1 cellular context compared by ENCODE assay signal in the genomic region with DNA sequence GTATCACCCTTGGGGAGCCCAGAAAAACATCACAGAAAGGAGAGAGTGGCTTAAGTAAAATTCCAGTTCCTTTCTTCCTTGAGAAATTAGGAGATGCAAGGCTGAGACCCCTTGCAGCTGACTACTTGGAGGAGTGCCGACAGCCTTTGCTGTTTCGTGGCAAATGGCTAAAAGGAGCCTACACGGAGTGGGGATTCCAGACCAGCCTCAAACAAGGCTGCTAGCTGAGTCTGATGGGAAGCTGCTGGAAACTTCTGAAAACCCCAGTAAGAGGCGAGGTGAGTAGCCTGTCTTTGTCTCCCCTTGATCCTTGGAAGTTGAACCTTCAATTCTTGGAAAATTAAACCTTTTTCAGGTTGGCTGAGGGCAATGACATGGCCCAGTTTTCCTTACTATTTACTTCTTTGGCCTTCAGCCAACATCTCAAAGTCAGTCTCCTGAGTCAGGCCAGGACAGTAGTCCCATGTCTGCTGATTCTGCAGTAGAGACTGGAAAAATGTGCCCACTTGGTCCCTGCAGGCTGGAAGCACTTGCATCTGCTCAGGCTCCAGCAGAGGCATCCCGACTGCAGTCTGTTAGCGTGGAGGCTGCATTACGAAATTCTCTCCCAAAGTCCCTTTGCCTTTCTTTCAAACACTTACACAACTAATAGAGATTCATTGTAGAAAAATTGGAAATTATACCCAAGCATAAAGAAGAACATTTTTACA.
TF ChIP-seq lines count a peak whose summit lies in the region.

No MANE protein-coding gene starts in this region.

TF ChIP-seq in GM23338, 12 proteins besides CTCF, POLR2A, EP300 and RAD21:
- TF ChIP-seq ZNF462 (CRISPR knock-in tag; IDR thresholded peaks at IDR 0.05) (no peak), JUNB (IDR thresholded peaks at IDR 0.05; ENCODE audit: unreplicated experiment) (no peak), EZH2 (IDR thresholded peaks at IDR 0.05; ENCODE audit: low read depth, unreplicated experiment) (no peak), ZNF114 (CRISPR knock-in tag; IDR thresholded peaks at IDR 0.05) (no peak), EZH2phosphoT487 (IDR thresholded peaks at IDR 0.05; ENCODE audit: unreplicated experiment) (no peak), CREB1 (CRISPR knock-in tag; IDR thresholded peaks at IDR 0.05; ENCODE audit: low read depth) (no peak), STAT1 (IDR thresholded peaks at IDR 0.05; ENCODE audit: unreplicated experiment) (no peak), NANOG (IDR thresholded peaks at IDR 0.05; ENCODE audit: borderline replicate concordance) (no peak), POLR2AphosphoS5 (IDR thresholded peaks at IDR 0.05; ENCODE audit: low read depth) (no peak), ETS1 (IDR thresholded peaks at IDR 0.05) (no peak), ZNF331 (CRISPR knock-in tag; IDR thresholded peaks at IDR 0.05; ENCODE audit: low read depth) (no peak)
- TF ChIP-seq, protein P1, sequence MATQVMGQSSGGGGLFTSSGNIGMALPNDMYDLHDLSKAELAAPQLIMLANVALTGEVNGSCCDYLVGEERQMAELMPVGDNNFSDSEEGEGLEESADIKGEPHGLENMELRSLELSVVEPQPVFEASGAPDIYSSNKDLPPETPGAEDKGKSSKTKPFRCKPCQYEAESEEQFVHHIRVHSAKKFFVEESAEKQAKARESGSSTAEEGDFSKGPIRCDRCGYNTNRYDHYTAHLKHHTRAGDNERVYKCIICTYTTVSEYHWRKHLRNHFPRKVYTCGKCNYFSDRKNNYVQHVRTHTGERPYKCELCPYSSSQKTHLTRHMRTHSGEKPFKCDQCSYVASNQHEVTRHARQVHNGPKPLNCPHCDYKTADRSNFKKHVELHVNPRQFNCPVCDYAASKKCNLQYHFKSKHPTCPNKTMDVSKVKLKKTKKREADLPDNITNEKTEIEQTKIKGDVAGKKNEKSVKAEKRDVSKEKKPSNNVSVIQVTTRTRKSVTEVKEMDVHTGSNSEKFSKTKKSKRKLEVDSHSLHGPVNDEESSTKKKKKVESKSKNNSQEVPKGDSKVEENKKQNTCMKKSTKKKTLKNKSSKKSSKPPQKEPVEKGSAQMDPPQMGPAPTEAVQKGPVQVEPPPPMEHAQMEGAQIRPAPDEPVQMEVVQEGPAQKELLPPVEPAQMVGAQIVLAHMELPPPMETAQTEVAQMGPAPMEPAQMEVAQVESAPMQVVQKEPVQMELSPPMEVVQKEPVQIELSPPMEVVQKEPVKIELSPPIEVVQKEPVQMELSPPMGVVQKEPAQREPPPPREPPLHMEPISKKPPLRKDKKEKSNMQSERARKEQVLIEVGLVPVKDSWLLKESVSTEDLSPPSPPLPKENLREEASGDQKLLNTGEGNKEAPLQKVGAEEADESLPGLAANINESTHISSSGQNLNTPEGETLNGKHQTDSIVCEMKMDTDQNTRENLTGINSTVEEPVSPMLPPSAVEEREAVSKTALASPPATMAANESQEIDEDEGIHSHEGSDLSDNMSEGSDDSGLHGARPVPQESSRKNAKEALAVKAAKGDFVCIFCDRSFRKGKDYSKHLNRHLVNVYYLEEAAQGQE (IDR thresholded peaks at IDR 0.05; ENCODE audit: unreplicated experiment): no peak
